In genomic region chr15:43169888-43170287, GRCh38 we compare ENCODE assay signal across 19 cellular contexts. TPM values are rescaled to one million over a fixed set of nuclear protein-coding genes. Genes with fewer than 3 reads are reported as not detected.
"Had no signal": no experiment of that assay in that cellular context is flagged by ENCODE, and none has a peak within 500 bp of the region (broad histone marks: within the 10 kb centered on the region; RNA-seq: fewer than 3 reads in every experiment).

No MANE protein-coding gene starts in this region.

- H3K4me2 ChIP-seq: hepatocyte, neural progenitor cell had no signal

- H3K4me1 ChIP-seq: neural progenitor cell, parathyroid adenoma had no signal

- H3K9me3 ChIP-seq: transverse colon had no signal

- ATAC-seq: activated CD4-positive, CD25-positive, alpha-beta regulatory T cell treated with anti-CD3 and anti-CD28 coated beads, Interleukin-2, amount 50 U/mL, for 24 hours; esophagus mucosa had no signal

- H3K27me3 ChIP-seq: hepatocyte, neural progenitor cell, transverse colon had no signal

- H3K27ac ChIP-seq: hepatocyte, neural progenitor cell, parathyroid adenoma, skin epidermis had no signal

- H3K9ac ChIP-seq: neural progenitor cell, parathyroid adenoma had no signal

- H2AFZ ChIP-seq: hepatocyte, neural progenitor cell, parathyroid adenoma had no signal

- DNase-seq: activated naive CD4-positive, alpha-beta T cell; activated naive CD8-positive, alpha-beta T cell treated with anti-CD3 and anti-CD28 coated beads, Interleukin-2, amount 10 ng/mL, durations not matched to agents 7 days and 5 days; anterior cingulate cortex; islet precursor cell; naive B cell; retina; stimulated activated CD4-positive, alpha-beta T cell treated with anti-CD3 and anti-CD28 coated beads, Interleukin-4, amount 100 ng/mL, for 24 hours; stimulated activated naive CD4-positive, alpha-beta T cell; transverse colon had no signal

- H3K79me2 ChIP-seq: hepatocyte, parathyroid adenoma had no signal

- FAIRE-seq: colon, endometrium had no signal

- H3K4me3 ChIP-seq: hepatocyte, lung, neural progenitor cell, skin epidermis, transverse colon had no signal

RNA-seq across cellular contexts. Expression of gene EPB42, which starts 50.9 kb away (rescaled TPM):
- total RNA-seq: activated CD8-positive, alpha-beta memory T cell treated with anti-CD3 and anti-CD28 coated beads for 36 hours; activated naive CD8-positive, alpha-beta T cell treated with anti-CD3 and anti-CD28 coated beads, Interleukin-2, amount 10 ng/mL, durations not matched to agents 7 days and 5 days; esophagus mucosa; transverse colon had no signal
